ENCODE assay signal across 15 cellular contexts in the genomic region with DNA sequence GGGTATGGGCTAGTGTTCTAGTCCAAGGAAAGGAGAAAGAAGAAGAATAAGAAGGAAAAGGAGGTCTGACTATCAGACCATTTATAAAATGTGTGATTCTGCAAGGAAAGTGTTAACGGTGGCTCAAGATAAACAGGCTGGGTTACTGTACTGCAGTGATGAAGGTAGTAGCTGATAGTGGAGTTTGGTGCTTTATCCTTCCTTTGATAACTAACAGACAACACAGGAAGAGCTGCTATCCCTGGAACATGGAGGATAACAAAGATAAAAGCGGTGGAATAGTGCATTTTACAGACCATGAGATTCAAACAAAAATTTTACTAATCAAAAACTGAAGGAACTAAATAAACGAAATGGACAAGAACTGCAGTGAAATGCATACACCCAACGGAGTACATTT. TPM values are rescaled to one million over a fixed set of nuclear protein-coding genes. Genes with fewer than 3 reads are reported as not detected.
A peak's percentile ranks its signal among the peaks of the same experiment; 100 is the strongest.
DNase-seq lines count a peak whose midpoint lies in the region; ATAC-seq, FAIRE-seq and TF ChIP-seq lines count a peak whose summit lies in the region.
"Had no signal": no experiment of that assay in that cellular context is flagged by ENCODE, and none has a peak within 500 bp of the region (broad histone marks: within the 10 kb centered on the region; RNA-seq: fewer than 3 reads in every experiment).

No MANE protein-coding gene starts in this region.

- no peaks in the 10 kb centered on the region for H3K79me2 ChIP-seq in HepG2 (ENCODE audit: insufficient read depth, low read length)

- no peak overlapping the region for H3K9ac ChIP-seq in neuronal stem cell (ENCODE audit: low read depth, low read length, poor library complexity)
- H3K9ac ChIP-seq in HepG2 (ENCODE audit: insufficient read depth, low read depth, low read length): no peak overlapping the region

- H3K4me1 ChIP-seq in right cardiac atrium (ENCODE audit: control insufficient read depth, insufficient read depth, low read length) (no peaks in the 10 kb centered on the region), neuronal stem cell (ENCODE audit: control insufficient read depth in 2 of 2, insufficient read depth in 1 of 2, low read depth in 1 of 2, low read length in 2 of 2) (peaks cover 0 to 15% of the 10 kb centered on the region in 2 donors), HepG2 (ENCODE audit: insufficient read depth, low read length) (no peaks in the 10 kb centered on the region)

- no peak for TF ChIP-seq RAD21 in HepG2 (CRISPR knock-in tag; IDR thresholded peaks at IDR 0.05)

- no peak overlapping the region for H2BK15ac ChIP-seq in neuronal stem cell (ENCODE audit: low read length)

- H2BK5ac ChIP-seq in neuronal stem cell (ENCODE audit: low read length): no peak overlapping the region

- no peaks in the 10 kb centered on the region for H4K20me1 ChIP-seq in HepG2 (ENCODE audit: insufficient read depth, low read length)

- intact Hi-C loops in right cardiac atrium (cut with DNase I) (no loop called here), left ventricle myocardium superior (cut with micrococcal nuclease) (no loop called here), HepG2 (cut with micrococcal nuclease; ENCODE audit: unreplicated experiment) (no loop called here)

- CTCF ChIA-PET in HepG2 (lab: Yijun Ruan, JAX; ENCODE audit: low intra/inter-chr PET ratio, low total read pairs): no interaction called here

- no peak overlapping the region for H3K4me2 ChIP-seq in neuronal stem cell (ENCODE audit: insufficient read depth, low read length, poor library complexity, severe bottlenecking)
- H3K4me2 ChIP-seq in HepG2 (ENCODE audit: low read depth, low read length): no peak overlapping the region

- H2AFZ ChIP-seq in neuronal stem cell (ENCODE audit: low read length): peak overlapping the region; percentile 96
- H2AFZ ChIP-seq in HepG2 (ENCODE audit: low read length): no peak overlapping the region

- no TSS peak for BruUV-seq in HepG2 (replicated peaks; lab: Mats Ljungman, UMichigan)

- H2BK120ac ChIP-seq in neuronal stem cell (ENCODE audit: low read depth, low read length): no peak overlapping the region

- TF ChIP-seq EP300 in HepG2 (IDR thresholded peaks at IDR 0.05; ENCODE audit: low read depth in 2 of 2, low read length in 2 of 2) (no peak), HepG2 (CRISPR knock-in tag; IDR thresholded peaks at IDR 0.05; ENCODE audit: borderline replicate concordance) (no peak)

- no peak for TF ChIP-seq CTCF in fibroblast of the aortic adventitia (IDR thresholded peaks at IDR 0.05; ENCODE audit: insufficient read depth, low read length)
- no peak for TF ChIP-seq CTCF in HepG2 (CRISPR knock-in tag; IDR thresholded peaks at IDR 0.05)

- H2AK5ac ChIP-seq in neuronal stem cell (ENCODE audit: low read depth, low read length): no peak overlapping the region

- H3K79me1 ChIP-seq in neuronal stem cell (ENCODE audit: low read depth, low read length): no peaks in the 10 kb centered on the region

- H3K18ac ChIP-seq in neuronal stem cell (ENCODE audit: low read length): no peak overlapping the region

- H3K4me3 ChIP-seq in right cardiac atrium (ENCODE audit: low read length): peak overlapping the region; percentile 75
- H3K4me3 ChIP-seq in fibroblast of the aortic adventitia (ENCODE audit: low read depth, low read length): peak overlapping the region; percentile 3
- H3K4me3 ChIP-seq in neuronal stem cell (ENCODE audit: low read length in 2 of 2): peak overlapping the region in 1 of 2 donors; percentile 74
- H3K4me3 ChIP-seq in HepG2 (replicated peaks in 1 of 3; ENCODE audit: insufficient read depth in 1 of 3, low read depth in 2 of 3, low read length in 3 of 3): no peak overlapping the region

- FAIRE-seq in HepG2 (lab: Jason Lieb, UNC): no peak

- H3K23ac ChIP-seq in neuronal stem cell (ENCODE audit: low read depth, low read length, poor library complexity): no peak overlapping the region

- H3K9me3 ChIP-seq in right cardiac atrium (ENCODE audit: control insufficient read depth, low read length): no peaks in the 10 kb centered on the region
- no peaks in the 10 kb centered on the region for H3K9me3 ChIP-seq in neuronal stem cell (replicated peaks in 1 of 2; ENCODE audit: control insufficient read depth in 2 of 2, insufficient read depth in 1 of 2, low read depth in 1 of 2, low read length in 2 of 2)
- H3K9me3 ChIP-seq in HepG2 (ENCODE audit: low read length): no peaks in the 10 kb centered on the region

- H3K4ac ChIP-seq in neuronal stem cell (ENCODE audit: low read length): no peak overlapping the region

- POLR2A ChIA-PET in HepG2 (lab: Yijun Ruan, JAX): no interaction called here

- H2BK12ac ChIP-seq in neuronal stem cell (ENCODE audit: low read length): no peak overlapping the region

- no peak overlapping the region for H4K91ac ChIP-seq in neuronal stem cell (ENCODE audit: low read depth, low read length, poor library complexity)

- H3K36me3 ChIP-seq in neuronal stem cell (replicated peaks in 1 of 2; ENCODE audit: control insufficient read depth in 2 of 2, insufficient read depth in 2 of 2, low read length in 2 of 2) (no peaks in the 10 kb centered on the region), HepG2 (replicated peaks in 1 of 2; ENCODE audit: control insufficient read depth in 1 of 2, insufficient read depth in 2 of 2, low read length in 2 of 2) (no peaks in the 10 kb centered on the region)

- DNase-seq in right cardiac atrium (no peak), left ventricle myocardium superior (no peak), fibroblast of the aortic adventitia (ENCODE audit: low read depth) (no peak), neuronal stem cell (ENCODE audit: low spot score) (no peak), NOMO-1 treated with DMSO at 0.1 percent for 48 hours (lab: John Stamatoyannopoulos, UW; ENCODE audit: unreplicated experiment) (no peak), NCI-H1048 (lab: John Stamatoyannopoulos, UW) (no peak), HepG2 (ENCODE audit: low spot score) (no peak)
- DNase-seq: activated CD4-positive, alpha-beta memory T cell treated with anti-CD3 and anti-CD28 coated beads, Interleukin-2, amount 10 ng/mL, durations not matched to agents 7 days and 5 days; Calu3; immature natural killer cell; KBM-7; NCI-H1694 treated with DMSO at 0.1 percent for 48 hours; NCI-H748 treated with DMSO at 0.1 percent for 48 hours had no signal

- in situ Hi-C loops in HepG2 (cut with HindIII; ENCODE audit: extremely low pct_ligation_motif_present, low pct_unique_long_range_greater_than_20kb): no loop called here

- no peak overlapping the region for H3K14ac ChIP-seq in neuronal stem cell (ENCODE audit: low read length)

- H4K8ac ChIP-seq in neuronal stem cell (ENCODE audit: low read depth, low read length): no peak overlapping the region

- no peak for TF ChIP-seq POLR2A in HepG2 (IDR thresholded peaks at IDR 0.05; ENCODE audit: insufficient read depth in 1 of 2, low read depth in 2 of 2, low read length in 2 of 2)

- ATAC-seq in right cardiac atrium: no peak
- ATAC-seq in left ventricle myocardium superior: no peak
- no peak for ATAC-seq in GM19463 (IDR thresholded peaks at IDR 0.05; ENCODE audit: unreplicated experiment)
- ATAC-seq in HepG2: no peak

- H3K27me3 ChIP-seq in right cardiac atrium (ENCODE audit: control insufficient read depth, insufficient read depth) (no peaks in the 10 kb centered on the region), neuronal stem cell (ENCODE audit: control insufficient read depth in 3 of 3, insufficient read depth in 3 of 3, low read depth in 1 of 3, low read length in 3 of 3) (peaks cover 0 to 17% (median 0%) of the 10 kb centered on the region in 3 experiments), HepG2 (ENCODE audit: control insufficient read depth in 1 of 2, insufficient read depth in 2 of 2, low read length in 2 of 2) (peaks cover 0 to 16% of the 10 kb centered on the region in 2 experiments; a peak in 2 of 5 replicates)

- 27% methylated on average over 4 of the region's 4 CpGs for WGBS in right cardiac atrium
- WGBS in neuronal stem cell (ENCODE audit: extremely low coverage in 2 of 2, insufficient read length in 2 of 2, insufficient replicate concordance in 1 of 2), 2 donors: no CpG with 5 or more reads among the region's 4 CpGs
- WGBS in HepG2 (ENCODE audit: low lambda C conversion rate): 4% methylated on average over 4 of the region's 4 CpGs

- H3K27ac ChIP-seq in right cardiac atrium (ENCODE audit: low read length) (no peak overlapping the region), neuronal stem cell (replicated peaks; ENCODE audit: low read length) (no peak overlapping the region), HepG2 (ENCODE audit: extremely low read length, insufficient read depth, low read length) (no peak overlapping the region)
- H3K27ac ChIP-seq: RWPE1 had no signal

RNA-seq across cellular contexts. Expression of a gene that starts 2.5 kb away (rescaled TPM):
- total RNA-seq in right cardiac atrium (1 to 10 TPM; 4.0 to 8.4 (median 6.7) TPM), left ventricle myocardium superior (0.72 TPM), fibroblast of the aortic adventitia (ENCODE audit: low replicate concordance) (0.90 and 2.2 TPM in 2 replicates), HepG2 (2016; rRNA removed; fragmentation: Illumina TruSeq; extraction: Trizol) (not detected in 2 replicates)
- polyA plus RNA-seq in right cardiac atrium (1.3 TPM), HepG2 (2011; rRNA removed) (not detected in 2 replicates)
- polyA plus RNA-seq in neuronal stem cell (2013, experiment 1 of 2): 1.3 TPM
- polyA plus RNA-seq in neuronal stem cell (2013, experiment 2 of 2): 1.4 TPM
- total RNA-seq in HepG2 (2016; cell fraction: cytosol; rRNA removed; fragmentation: Illumina TruSeq; extraction: Trizol; ENCODE audit: low read depth): not detected in 2 replicates
- not detected in 2 replicates for total RNA-seq in HepG2 (2016; cell fraction: insoluble cytoplasmic fraction; rRNA removed; fragmentation: Illumina TruSeq; extraction: Trizol)
- not detected in 2 replicates for total RNA-seq in HepG2 (2016; cell fraction: membrane; rRNA removed; fragmentation: Illumina TruSeq; extraction: Trizol)
- total RNA-seq in HepG2 (2016; cell fraction: nucleus; rRNA removed; fragmentation: Illumina TruSeq; extraction: Trizol): not detected in 2 replicates
- not detected in 2 replicates for polyA plus RNA-seq in HepG2 (2011; cell fraction: cytosol; rRNA removed)
- not detected in 2 replicates for polyA plus RNA-seq in HepG2 (2011; cell fraction: nucleus; rRNA removed)
- not detected in 2 replicates for polyA plus RNA-seq in HepG2 (2012)
- polyA plus RNA-seq in HepG2 (2016; cell fraction: cytosol; fragmentation: Illumina TruSeq; extraction: Trizol; ENCODE audit: low read depth): not detected in 2 replicates
- polyA plus RNA-seq in HepG2 (2016; cell fraction: insoluble cytoplasmic fraction; fragmentation: Illumina TruSeq; extraction: Trizol; ENCODE audit: low read depth): not detected in 2 replicates
- not detected in 2 replicates for polyA plus RNA-seq in HepG2 (2016; cell fraction: membrane; fragmentation: Illumina TruSeq; extraction: Trizol; ENCODE audit: low read depth)
- not detected in 2 replicates for polyA plus RNA-seq in HepG2 (2016; cell fraction: nucleus; fragmentation: Illumina TruSeq; extraction: Trizol; ENCODE audit: insufficient read depth, low read depth)
- not detected in 2 replicates for polyA minus RNA-seq in HepG2 (2011; rRNA and poly(A)+ RNA removed; ENCODE audit: low replicate concordance)
- not detected in 2 replicates for polyA minus RNA-seq in HepG2 (2011; cell fraction: cytosol; rRNA and poly(A)+ RNA removed)
- not detected in 2 replicates for polyA minus RNA-seq in HepG2 (2011; cell fraction: nucleus; rRNA and poly(A)+ RNA removed)
- total RNA-seq: activated CD4-positive, alpha-beta memory T cell treated with anti-CD3 and anti-CD28 coated beads, Interleukin-2, amount 10 ng/mL, durations not matched to agents 7 days and 5 days; Calu3 had no signal
- polyA plus RNA-seq: immature natural killer cell had no signal

Comparison
In these comparisons a context has a peak if more than half of its experiments do, and no peak if none do; other contexts are left out.
1. H3K4me3 ChIP-seq: peak in right cardiac atrium (single experiment) and fibroblast of the aortic adventitia (single experiment); none in HepG2 (0 of 3).